16 cellular contexts compared by ENCODE assay signal in genomic region chr10:93600446-93600860, GRCh38. TPM values are rescaled to one million over a fixed set of nuclear protein-coding genes. Genes with fewer than 3 reads are reported as not detected.
DNase-seq lines count a peak whose midpoint lies in the region; ATAC-seq and TF ChIP-seq lines count a peak whose summit lies in the region.
"Had no signal": no experiment of that assay in that cellular context is flagged by ENCODE, and none has a peak within 500 bp of the region (broad histone marks: within the 10 kb centered on the region; RNA-seq: fewer than 3 reads in every experiment).

No MANE protein-coding gene starts in this region.

- H3K27ac Mint-ChIP-seq in neural progenitor cell = no peak overlapping the region
- H3K27ac Mint-ChIP-seq: effector memory CD8-positive, alpha-beta T cell had no signal

- DNase-seq in Right ventricle myocardium superior (no peak), Right ventricle myocardium inferior (ENCODE audit: missing footprints) (no peak), fibroblast of pulmonary artery (ENCODE audit: low read depth) (peak; percentile 1), neural progenitor cell (ENCODE audit: low spot score) (no peak), upper lobe of right lung (no peak)
- no peak for DNase-seq in activated CD4-positive, alpha-beta T cell treated with anti-CD3 and anti-CD28 coated beads for 1 hour
- DNase-seq: ACHN; activated CD4-positive, alpha-beta T cell treated with anti-CD3 and anti-CD28 coated beads, Interleukin-2, amount 50 U/mL, for 1 hour; activated naive CD4-positive, alpha-beta T cell; DND-41; effector memory CD8-positive, alpha-beta T cell; NCI-H1105; NCI-H748 treated with DMSO at 0.1 percent for 48 hours; stimulated activated naive CD4-positive, alpha-beta T cell treated with Interleukin-2 at 50 U/mL for 16 hours had no signal

- H3F3A ChIP-seq in neural progenitor cell (ENCODE audit: low read depth) = peaks cover 6% of the 10 kb centered on the region

- peak overlapping the region; percentile 95 for H3K4me2 ChIP-seq in neural progenitor cell

- no peak overlapping the region for H3K4me3 ChIP-seq in fibroblast of pulmonary artery (replicated peaks; ENCODE audit: low read depth, low read length)
- H3K4me3 ChIP-seq in neural progenitor cell = peak overlapping the region; percentile 62
- peak overlapping the region; percentile 32 for H3K4me3 ChIP-seq in upper lobe of right lung

- no peak for TF ChIP-seq CTCF in fibroblast of pulmonary artery (IDR thresholded peaks at IDR 0.05; ENCODE audit: low read length, missing control alignments)
- TF ChIP-seq CTCF in neural progenitor cell (IDR thresholded peaks at IDR 0.05) = no peak
- no peak for TF ChIP-seq CTCF in upper lobe of right lung (IDR thresholded peaks at IDR 0.05)

- peaks cover 2% of the 10 kb centered on the region for H3K9me3 Mint-ChIP-seq in neural progenitor cell
- H3K9me3 Mint-ChIP-seq: effector memory CD8-positive, alpha-beta T cell had no signal

- H3K9ac ChIP-seq in neural progenitor cell = no peak overlapping the region

- no peaks in the 10 kb centered on the region for H4K20me1 ChIP-seq in neural progenitor cell (ENCODE audit: low read depth)

- no peaks in the 10 kb centered on the region for H3K36me3 Mint-ChIP-seq in neural progenitor cell

- no peak overlapping the region for H3K27ac ChIP-seq in neural progenitor cell
- H3K27ac ChIP-seq in upper lobe of right lung = no peak overlapping the region

- H3K4me1 ChIP-seq in neural progenitor cell = peaks cover 11% of the 10 kb centered on the region
- peaks cover 8% of the 10 kb centered on the region for H3K4me1 ChIP-seq in upper lobe of right lung

- intact Hi-C loops in Right ventricle myocardium superior (cut with DNase I) = no loop called here
- intact Hi-C loops in Right ventricle myocardium inferior (cut with DNase I) = no loop called here
- intact Hi-C loops in upper lobe of right lung (cut with DNase I) = no loop called here

- H2AFZ ChIP-seq in neural progenitor cell (replicated peaks) = no peak overlapping the region

- no peaks in the 10 kb centered on the region for H3K79me2 ChIP-seq in neural progenitor cell (ENCODE audit: low read depth)

- peaks cover 42% of the 10 kb centered on the region for H3K27me3 Mint-ChIP-seq in neural progenitor cell (ENCODE audit: insufficient read depth, low read depth)

- ATAC-seq in Right ventricle myocardium superior (ENCODE audit: poor library complexity) (peak; percentile 10), Right ventricle myocardium inferior (no peak), upper lobe of right lung (peak; percentile 40), HG03521 (IDR thresholded peaks at IDR 0.05; ENCODE audit: unreplicated experiment) (no peak), HG03442 (IDR thresholded peaks at IDR 0.05; ENCODE audit: unreplicated experiment) (no peak)
- ATAC-seq: effector memory CD8-positive, alpha-beta T cell had no signal

- H3K4me1 Mint-ChIP-seq in neural progenitor cell = peaks cover 18% of the 10 kb centered on the region

- H3K4me3 Mint-ChIP-seq in neural progenitor cell = peak overlapping the region; percentile 77
- H3K4me3 Mint-ChIP-seq: effector memory CD8-positive, alpha-beta T cell had no signal

- no peaks in the 10 kb centered on the region for H3K36me3 ChIP-seq in neural progenitor cell
- H3K36me3 ChIP-seq in upper lobe of right lung = no peaks in the 10 kb centered on the region

- H3K9me3 ChIP-seq in neural progenitor cell (ENCODE audit: low read depth) = no peaks in the 10 kb centered on the region
- no peaks in the 10 kb centered on the region for H3K9me3 ChIP-seq in upper lobe of right lung

- H3K27me3 ChIP-seq in neural progenitor cell (peaks cover 78% of the 10 kb centered on the region), upper lobe of right lung (peaks cover 43% of the 10 kb centered on the region)

RNA-seq across cellular contexts. Expression of gene RBP4, which starts 0.6 kb away (rescaled TPM):
- 4.9 TPM for total RNA-seq in Right ventricle myocardium superior
- total RNA-seq in Right ventricle myocardium inferior = 12.8 TPM
- 0.28 TPM in 1 of 2 replicates, not detected in the other for total RNA-seq in neural progenitor cell (ENCODE audit: low replicate concordance)
- 18.6 TPM for total RNA-seq in upper lobe of right lung

RNA-seq across cellular contexts. Expression of gene PDE6C, which starts 11.9 kb away (rescaled TPM):
- total RNA-seq in Right ventricle myocardium superior = not detected
- not detected for total RNA-seq in Right ventricle myocardium inferior
- total RNA-seq in neural progenitor cell (ENCODE audit: low replicate concordance) = not detected in 2 replicates
- total RNA-seq in upper lobe of right lung = not detected

RNA-seq across cellular contexts. Expression of gene FFAR4, which starts 34.0 kb away (rescaled TPM):
- 0.16 TPM for total RNA-seq in Right ventricle myocardium superior
- 0.24 TPM for total RNA-seq in Right ventricle myocardium inferior
- total RNA-seq in neural progenitor cell (ENCODE audit: low replicate concordance) = 0.04 and 0.06 TPM in 2 replicates
- 4.9 TPM for total RNA-seq in upper lobe of right lung

Comparison
In these comparisons a context has a peak if more than half of its experiments do, and no peak if none do; other contexts are left out.
1. ATAC-seq: peak in Right ventricle myocardium superior (single experiment) and upper lobe of right lung (single experiment); none in Right ventricle myocardium inferior (single experiment), HG03521 (single experiment) and HG03442 (single experiment).